In the genomic region with DNA sequence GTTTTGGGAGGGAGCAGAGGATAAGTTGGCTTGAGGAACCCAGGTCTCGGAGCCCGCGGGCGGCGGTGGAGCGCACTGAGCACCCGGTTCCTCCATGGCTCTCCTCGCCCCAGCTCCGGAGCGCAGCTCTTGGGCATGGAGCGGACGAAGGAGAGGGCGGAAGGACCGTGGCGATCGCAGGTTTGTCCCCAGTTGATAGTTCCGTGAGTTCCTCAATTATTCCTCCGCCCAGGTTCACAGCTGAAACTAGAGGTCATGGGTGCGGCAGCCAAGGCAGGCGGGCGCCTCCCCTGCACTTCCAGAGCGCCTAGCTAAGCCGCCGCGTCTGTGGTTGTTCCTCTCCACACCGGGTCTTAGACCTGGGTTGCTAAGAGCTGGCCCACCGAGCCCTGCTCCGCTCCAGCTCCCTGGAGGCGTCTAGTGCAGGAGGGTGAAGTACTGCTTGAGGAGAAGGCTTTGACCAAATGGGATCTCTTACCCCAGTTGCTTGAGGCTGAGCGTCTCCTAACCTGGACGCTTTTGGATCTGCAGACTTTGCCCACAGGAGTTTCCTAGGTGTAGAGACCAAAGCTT, we compare ENCODE assay signal across 9 cellular contexts. TPM values are rescaled to one million over a fixed set of nuclear protein-coding genes. Genes with fewer than 3 reads are reported as not detected.
DNase-seq lines count a peak whose midpoint lies in the region; ATAC-seq, FAIRE-seq and TF ChIP-seq lines count a peak whose summit lies in the region.
"Had no signal": no experiment of that assay in that cellular context is flagged by ENCODE, and none has a peak within 500 bp of the region (broad histone marks: within the 10 kb centered on the region; RNA-seq: fewer than 3 reads in every experiment).

A gene with protein sequence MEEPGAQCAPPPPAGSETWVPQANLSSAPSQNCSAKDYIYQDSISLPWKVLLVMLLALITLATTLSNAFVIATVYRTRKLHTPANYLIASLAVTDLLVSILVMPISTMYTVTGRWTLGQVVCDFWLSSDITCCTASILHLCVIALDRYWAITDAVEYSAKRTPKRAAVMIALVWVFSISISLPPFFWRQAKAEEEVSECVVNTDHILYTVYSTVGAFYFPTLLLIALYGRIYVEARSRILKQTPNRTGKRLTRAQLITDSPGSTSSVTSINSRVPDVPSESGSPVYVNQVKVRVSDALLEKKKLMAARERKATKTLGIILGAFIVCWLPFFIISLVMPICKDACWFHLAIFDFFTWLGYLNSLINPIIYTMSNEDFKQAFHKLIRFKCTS (minus strand): TSS at position 184 of the 573 bp plus-strand sequence. CDS start 88 bp downstream, at position 96.

- no peaks in the 10 kb centered on the region for H3K9me2 ChIP-seq in OCI-LY7 (ENCODE audit: insufficient read depth, low read length)

- no peak within 1 kb of the TSS for H3K4me2 ChIP-seq in OCI-LY7 (ENCODE audit: low read length)

- H4K20me1 ChIP-seq in OCI-LY7 (ENCODE audit: insufficient read depth, low read length), result no peaks in the 10 kb centered on the region

- DNase-seq in EH (ENCODE audit: low read depth), result peak; percentile 39
- DNase-seq in SKM-1 treated with dmso at 0.1 percent for 144 hours (lab: John Stamatoyannopoulos, UW; ENCODE audit: unreplicated experiment), result peak; percentile 64
- DNase-seq in foreskin fibroblast, result peak; percentile 51 to 73
- peak in 2 of 6 donors; percentile 60 to 63 for DNase-seq in pancreas
- no peak for DNase-seq in superior temporal gyrus (ENCODE audit: extremely low spot score)
- no peak for DNase-seq in GM19239 (ENCODE audit: insufficient read length, low spot score)
- no peak for DNase-seq in OCI-LY7 (ENCODE audit: low spot score)
- no peak for DNase-seq in HAP-1 (ENCODE audit: low spot score in 2 of 2)
- DNase-seq: PC-3 had no signal

- intact Hi-C loops in pancreas (cut with DNase I), result no loop called here
- intact Hi-C loops in OCI-LY7 (cut with micrococcal nuclease; ENCODE audit: unreplicated experiment), result no loop called here

- FAIRE-seq in pancreas (lab: Jason Lieb, UNC) (no peak), GM19239 (lab: Jason Lieb, UNC) (no peak)

- H3K27ac ChIP-seq in pancreas (no peak within 1 kb of the TSS), OCI-LY7 (ENCODE audit: low read depth, low read length, poor library complexity, severe bottlenecking) (no peak within 1 kb of the TSS)

- H2AFZ ChIP-seq in OCI-LY7 (ENCODE audit: low read length), result no peak within 1 kb of the TSS

- in situ Hi-C loops in HAP-1 (cut with MboI; ENCODE audit: low sequenced_read_pairs), result loop anchor here (25.0 kb wide), 1 partner anchor 1526 kb away; no protein-coding TSS in a partner anchor

- no peaks in the 10 kb centered on the region for H3K79me2 ChIP-seq in OCI-LY7 (ENCODE audit: insufficient read depth, low read depth, low read length)

- H3K36me3 ChIP-seq in pancreas (no peaks in the 10 kb centered on the region), OCI-LY7 (ENCODE audit: insufficient read depth, low read length) (no peaks in the 10 kb centered on the region), HAP-1 (replicated peaks) (no peaks in the 10 kb centered on the region)

- peak within 1 kb of the TSS; percentile 52 to 64 for H3K4me3 ChIP-seq in foreskin fibroblast (ENCODE audit: low read depth in 1 of 2, low read length in 2 of 2)
- H3K4me3 ChIP-seq in pancreas, result peak within 1 kb of the TSS; percentile 12 to 51 (median 26)
- H3K4me3 ChIP-seq in OCI-LY7 (ENCODE audit: low read depth, low read length, poor library complexity, severe bottlenecking), result no peak within 1 kb of the TSS
- no peak within 1 kb of the TSS for H3K4me3 ChIP-seq in HAP-1

- H3K27me3 ChIP-seq in pancreas (peaks cover 0 to 32% (median 2%) of the 10 kb centered on the region in 4 donors), HAP-1 (ENCODE audit: low read depth) (peaks cover 43% of the 10 kb centered on the region)

- CTCF ChIA-PET in OCI-LY7 (lab: Charles Lee; ENCODE audit: unreplicated experiment), result no interaction called here

- peak in 2 of 4 donors; percentile 25 to 35 for ATAC-seq in pancreas
- ATAC-seq: PC-3 had no signal

- POLR2A ChIA-PET in OCI-LY7 (lab: Charles Lee), result no interaction called here

- H3K9me3 ChIP-seq in pancreas, result no peaks in the 10 kb centered on the region
- H3K9me3 ChIP-seq in OCI-LY7 (ENCODE audit: low read length), result no peaks in the 10 kb centered on the region
- H3K9me3 ChIP-seq in HAP-1, result no peaks in the 10 kb centered on the region

- no TSS peak for BruUV-seq in OCI-LY7 (replicated peaks; lab: Mats Ljungman, UMichigan)

- TF ChIP-seq CTCF in foreskin fibroblast (IDR thresholded peaks at IDR 0.05; ENCODE audit: low read depth, low read length), result no peak
- TF ChIP-seq CTCF in pancreas (IDR thresholded peaks at IDR 0.05), result no peak
- TF ChIP-seq CTCF in OCI-LY7 (conservative IDR thresholded peaks at IDR 0.05; ENCODE audit: low read length), result no peak

- H3K4me1 ChIP-seq in pancreas, result peaks cover 0 to 13% (median 6%) of the 10 kb centered on the region in 3 donors
- no peaks in the 10 kb centered on the region for H3K4me1 ChIP-seq in OCI-LY7 (ENCODE audit: insufficient read depth, low read length, poor library complexity, severe bottlenecking)
- H3K4me1 ChIP-seq in HAP-1, result no peaks in the 10 kb centered on the region

- WGBS in pancreas, 2 donors, result 0 to 2% methylated on average over 29 to 31 of the region's 31 CpGs

RNA-seq across cellular contexts. Expression of the gene that starts here (rescaled TPM):
- total RNA-seq in pancreas (under 1 TPM in 3 of 6 donors, not detected in 3; 0.09 to 0.16 (median 0.12) TPM), OCI-LY7 (2022) (not detected in 2 replicates)
- polyA plus RNA-seq in pancreas, result under 1 TPM in 1 of 2 donors, not detected in 1; 0.05 TPM
- not detected in 2 replicates for total RNA-seq in OCI-LY7 (2014; rRNA removed; shearing (Covaris generic))
- total RNA-seq: PC-3 had no signal

Comparison
In these comparisons a context has a peak if more than half of its experiments do, and no peak if none do; other contexts are left out.
1. DNase-seq: peak in EH (single experiment), SKM-1 treated with dmso at 0.1 percent for 144 hours (single experiment) and foreskin fibroblast (2 of 2); none in superior temporal gyrus (single experiment), GM19239 (single experiment), OCI-LY7 (single experiment) and HAP-1 (0 of 2).
2. H3K4me3 ChIP-seq: peak in foreskin fibroblast (2 of 2) and pancreas (4 of 4); none in OCI-LY7 (single experiment) and HAP-1 (single experiment).